ENCODE assay signal across 1 cellular context in the genomic region with DNA sequence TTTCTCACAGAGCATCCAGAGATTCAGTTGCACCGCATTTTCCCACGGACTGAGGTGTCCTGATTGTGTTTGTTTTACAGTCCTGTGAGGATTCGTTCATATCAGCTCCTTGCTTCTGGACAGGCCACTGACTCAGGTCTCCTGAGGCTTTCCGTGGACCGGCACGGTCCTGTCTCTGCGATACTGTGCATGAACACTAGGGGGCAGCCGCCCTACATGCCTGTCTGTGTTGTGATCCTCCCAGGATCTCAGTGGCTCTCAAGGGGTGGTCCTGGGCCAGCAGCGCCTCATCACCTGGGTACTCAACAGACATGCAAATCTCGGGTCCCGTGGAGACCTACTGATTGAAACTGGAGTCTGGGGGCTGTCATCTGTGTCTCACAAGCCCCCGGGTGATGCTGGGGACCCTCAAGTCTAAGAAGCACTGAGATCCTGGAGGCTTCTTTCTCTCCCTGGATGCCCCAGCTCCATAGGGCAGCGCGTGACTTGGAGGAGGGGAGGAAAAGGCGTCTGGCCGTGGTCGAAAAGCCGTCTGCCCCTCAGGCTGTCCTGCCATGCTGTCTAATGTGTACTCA.
TF ChIP-seq lines count a peak whose summit lies in the region.

No MANE protein-coding gene starts in this region.

TF ChIP-seq in HepG2, 621 proteins besides CTCF, POLR2A, EP300 and RAD21 (continued from another document and continues in another):
- peak; percentile 59 for TF ChIP-seq BHLHE40 (IDR thresholded peaks at IDR 0.05; ENCODE audit: low read length)
- TF ChIP-seq ZNF230 (CRISPR knock-in tag; IDR thresholded peaks at IDR 0.05): 0 out of 2 replicates have a peak, but pooled peaks have one; percentile 57
- peak; percentile 85 for TF ChIP-seq SMAD3 (CRISPR knock-in tag; IDR thresholded peaks at IDR 0.05)
- TF ChIP-seq REXO4 (CRISPR knock-in tag; IDR thresholded peaks at IDR 0.05; ENCODE audit: borderline replicate concordance): no peak
- peak; percentile 18 for TF ChIP-seq ASH2L (IDR thresholded peaks at IDR 0.05; ENCODE audit: insufficient read length, low read depth, low read length)
- no peak for TF ChIP-seq NFE2L2 (IDR thresholded peaks at IDR 0.05; ENCODE audit: low read length)
- TF ChIP-seq, protein P1, sequence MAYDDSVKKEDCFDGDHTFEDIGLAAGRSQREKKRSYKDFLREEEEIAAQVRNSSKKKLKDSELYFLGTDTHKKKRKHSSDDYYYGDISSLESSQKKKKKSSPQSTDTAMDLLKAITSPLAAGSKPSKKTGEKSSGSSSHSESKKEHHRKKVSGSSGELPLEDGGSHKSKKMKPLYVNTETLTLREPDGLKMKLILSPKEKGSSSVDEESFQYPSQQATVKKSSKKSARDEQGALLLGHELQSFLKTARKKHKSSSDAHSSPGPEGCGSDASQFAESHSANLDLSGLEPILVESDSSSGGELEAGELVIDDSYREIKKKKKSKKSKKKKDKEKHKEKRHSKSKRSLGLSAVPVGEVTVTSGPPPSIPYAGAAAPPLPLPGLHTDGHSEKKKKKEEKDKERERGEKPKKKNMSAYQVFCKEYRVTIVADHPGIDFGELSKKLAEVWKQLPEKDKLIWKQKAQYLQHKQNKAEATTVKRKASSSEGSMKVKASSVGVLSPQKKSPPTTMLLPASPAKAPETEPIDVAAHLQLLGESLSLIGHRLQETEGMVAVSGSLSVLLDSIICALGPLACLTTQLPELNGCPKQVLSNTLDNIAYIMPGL (CRISPR knock-in tag; IDR thresholded peaks at IDR 0.05; ENCODE audit: borderline replicate concordance in 1 of 2, low read depth in 1 of 2): peak; percentile 59 to 75; a peak in 3 of 4 replicates
- peak; percentile 75; the same call in 1 of the 2 replicates for TF ChIP-seq NFKBIZ (CRISPR knock-in tag; IDR thresholded peaks at IDR 0.05)
- peak; percentile 44 for TF ChIP-seq NR2C2 (CRISPR knock-in tag; IDR thresholded peaks at IDR 0.05; ENCODE audit: borderline replicate concordance)
- TF ChIP-seq ZNF556 (CRISPR knock-in tag; IDR thresholded peaks at IDR 0.05; ENCODE audit: borderline replicate concordance): peak; percentile 60; the same call in 1 of the 2 replicates
- TF ChIP-seq MEIS1 (CRISPR knock-in tag; IDR thresholded peaks at IDR 0.05; ENCODE audit: borderline replicate concordance): no peak; the same call in 1 of the 2 replicates
- TF ChIP-seq CBX1 (IDR thresholded peaks at IDR 0.05; ENCODE audit: low read depth): peak; percentile 82
- peak; percentile 14 for TF ChIP-seq SKI (IDR thresholded peaks at IDR 0.05; ENCODE audit: partially characterized antibody)
- TF ChIP-seq JDP2 (CRISPR knock-in tag; IDR thresholded peaks at IDR 0.05; ENCODE audit: borderline replicate concordance): no peak
- TF ChIP-seq ELF4 (CRISPR knock-in tag; IDR thresholded peaks at IDR 0.05; ENCODE audit: borderline replicate concordance): no peak; the same call in 1 of the 2 replicates
- peak; percentile 33; the same call in 1 of the 2 replicates for TF ChIP-seq MEIS2 (CRISPR knock-in tag; IDR thresholded peaks at IDR 0.05)
- TF ChIP-seq DNMT3B (CRISPR knock-in tag; conservative IDR thresholded peaks at IDR 0.05): 0 out of 2 replicates have a peak, but pooled peaks have one; percentile 32
- TF ChIP-seq ZFP36 (IDR thresholded peaks at IDR 0.05; ENCODE audit: borderline replicate concordance, low read depth, low read length, partially characterized antibody): peak; percentile 75
- TF ChIP-seq FOXM1 (CRISPR knock-in tag; IDR thresholded peaks at IDR 0.05): no peak
- TF ChIP-seq, protein P2, sequence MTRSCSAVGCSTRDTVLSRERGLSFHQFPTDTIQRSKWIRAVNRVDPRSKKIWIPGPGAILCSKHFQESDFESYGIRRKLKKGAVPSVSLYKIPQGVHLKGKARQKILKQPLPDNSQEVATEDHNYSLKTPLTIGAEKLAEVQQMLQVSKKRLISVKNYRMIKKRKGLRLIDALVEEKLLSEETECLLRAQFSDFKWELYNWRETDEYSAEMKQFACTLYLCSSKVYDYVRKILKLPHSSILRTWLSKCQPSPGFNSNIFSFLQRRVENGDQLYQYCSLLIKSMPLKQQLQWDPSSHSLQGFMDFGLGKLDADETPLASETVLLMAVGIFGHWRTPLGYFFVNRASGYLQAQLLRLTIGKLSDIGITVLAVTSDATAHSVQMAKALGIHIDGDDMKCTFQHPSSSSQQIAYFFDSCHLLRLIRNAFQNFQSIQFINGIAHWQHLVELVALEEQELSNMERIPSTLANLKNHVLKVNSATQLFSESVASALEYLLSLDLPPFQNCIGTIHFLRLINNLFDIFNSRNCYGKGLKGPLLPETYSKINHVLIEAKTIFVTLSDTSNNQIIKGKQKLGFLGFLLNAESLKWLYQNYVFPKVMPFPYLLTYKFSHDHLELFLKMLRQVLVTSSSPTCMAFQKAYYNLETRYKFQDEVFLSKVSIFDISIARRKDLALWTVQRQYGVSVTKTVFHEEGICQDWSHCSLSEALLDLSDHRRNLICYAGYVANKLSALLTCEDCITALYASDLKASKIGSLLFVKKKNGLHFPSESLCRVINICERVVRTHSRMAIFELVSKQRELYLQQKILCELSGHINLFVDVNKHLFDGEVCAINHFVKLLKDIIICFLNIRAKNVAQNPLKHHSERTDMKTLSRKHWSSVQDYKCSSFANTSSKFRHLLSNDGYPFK (CRISPR knock-in tag; IDR thresholded peaks at IDR 0.05; ENCODE audit: borderline replicate concordance): no peak; the same call in 1 of the 2 replicates
- peak; percentile 61; the same call in 1 of the 2 replicates for TF ChIP-seq HOXA3 (CRISPR knock-in tag; IDR thresholded peaks at IDR 0.05)
- TF ChIP-seq ZNF34 (CRISPR knock-in tag; IDR thresholded peaks at IDR 0.05; ENCODE audit: borderline replicate concordance): peak; percentile 92; the same call in 1 of the 2 replicates
- no peak for TF ChIP-seq TOPORS (CRISPR knock-in tag; IDR thresholded peaks at IDR 0.05)
- TF ChIP-seq ZNF569 (CRISPR knock-in tag; IDR thresholded peaks at IDR 0.05; ENCODE audit: borderline replicate concordance): no peak
- TF ChIP-seq TSC22D2 (CRISPR knock-in tag; IDR thresholded peaks at IDR 0.05; ENCODE audit: borderline replicate concordance): peak; percentile 82; the same call in 1 of the 2 replicates
- no peak for TF ChIP-seq TAF15 (IDR thresholded peaks at IDR 0.05; ENCODE audit: low read depth, low read length, poor library complexity, severe bottlenecking)
- no peak for TF ChIP-seq KLF15 (CRISPR knock-in tag; IDR thresholded peaks at IDR 0.05; ENCODE audit: borderline replicate concordance)
- TF ChIP-seq FOSL1 (CRISPR knock-in tag; IDR thresholded peaks at IDR 0.05; ENCODE audit: borderline replicate concordance): no peak
- no peak for TF ChIP-seq ZNF570 (CRISPR knock-in tag; IDR thresholded peaks at IDR 0.05; ENCODE audit: borderline replicate concordance)
- TF ChIP-seq, protein P3, sequence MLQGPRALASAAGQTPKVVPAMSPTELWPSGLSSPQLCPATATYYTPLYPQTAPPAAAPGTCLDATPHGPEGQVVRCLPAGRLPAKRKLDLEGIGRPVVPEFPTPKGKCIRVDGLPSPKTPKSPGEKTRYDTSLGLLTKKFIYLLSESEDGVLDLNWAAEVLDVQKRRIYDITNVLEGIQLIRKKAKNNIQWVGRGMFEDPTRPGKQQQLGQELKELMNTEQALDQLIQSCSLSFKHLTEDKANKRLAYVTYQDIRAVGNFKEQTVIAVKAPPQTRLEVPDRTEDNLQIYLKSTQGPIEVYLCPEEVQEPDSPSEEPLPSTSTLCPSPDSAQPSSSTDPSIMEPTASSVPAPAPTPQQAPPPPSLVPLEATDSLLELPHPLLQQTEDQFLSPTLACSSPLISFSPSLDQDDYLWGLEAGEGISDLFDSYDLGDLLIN (CRISPR knock-in tag; IDR thresholded peaks at IDR 0.05; ENCODE audit: borderline replicate concordance): no peak
- peak; percentile 66 for TF ChIP-seq POGZ (CRISPR knock-in tag; IDR thresholded peaks at IDR 0.05)
- TF ChIP-seq ZNF598 (CRISPR knock-in tag; IDR thresholded peaks at IDR 0.05; ENCODE audit: borderline replicate concordance): peak; percentile 90
- peak; percentile 65; the same call in 1 of the 2 replicates for TF ChIP-seq AHR (CRISPR knock-in tag; IDR thresholded peaks at IDR 0.05)
- TF ChIP-seq, protein P4, sequence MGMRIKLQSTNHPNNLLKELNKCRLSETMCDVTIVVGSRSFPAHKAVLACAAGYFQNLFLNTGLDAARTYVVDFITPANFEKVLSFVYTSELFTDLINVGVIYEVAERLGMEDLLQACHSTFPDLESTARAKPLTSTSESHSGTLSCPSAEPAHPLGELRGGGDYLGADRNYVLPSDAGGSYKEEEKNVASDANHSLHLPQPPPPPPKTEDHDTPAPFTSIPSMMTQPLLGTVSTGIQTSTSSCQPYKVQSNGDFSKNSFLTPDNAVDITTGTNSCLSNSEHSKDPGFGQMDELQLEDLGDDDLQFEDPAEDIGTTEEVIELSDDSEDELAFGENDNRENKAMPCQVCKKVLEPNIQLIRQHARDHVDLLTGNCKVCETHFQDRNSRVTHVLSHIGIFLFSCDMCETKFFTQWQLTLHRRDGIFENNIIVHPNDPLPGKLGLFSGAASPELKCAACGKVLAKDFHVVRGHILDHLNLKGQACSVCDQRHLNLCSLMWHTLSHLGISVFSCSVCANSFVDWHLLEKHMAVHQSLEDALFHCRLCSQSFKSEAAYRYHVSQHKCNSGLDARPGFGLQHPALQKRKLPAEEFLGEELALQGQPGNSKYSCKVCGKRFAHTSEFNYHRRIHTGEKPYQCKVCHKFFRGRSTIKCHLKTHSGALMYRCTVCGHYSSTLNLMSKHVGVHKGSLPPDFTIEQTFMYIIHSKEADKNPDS (CRISPR knock-in tag; IDR thresholded peaks at IDR 0.05): no peak; the same call in 1 of the 2 replicates
- no peak for TF ChIP-seq ZNF382 (CRISPR knock-in tag; IDR thresholded peaks at IDR 0.05; ENCODE audit: borderline replicate concordance)
- no peak for TF ChIP-seq ZFP36L1 (CRISPR knock-in tag; IDR thresholded peaks at IDR 0.05)
- TF ChIP-seq, protein P5, sequence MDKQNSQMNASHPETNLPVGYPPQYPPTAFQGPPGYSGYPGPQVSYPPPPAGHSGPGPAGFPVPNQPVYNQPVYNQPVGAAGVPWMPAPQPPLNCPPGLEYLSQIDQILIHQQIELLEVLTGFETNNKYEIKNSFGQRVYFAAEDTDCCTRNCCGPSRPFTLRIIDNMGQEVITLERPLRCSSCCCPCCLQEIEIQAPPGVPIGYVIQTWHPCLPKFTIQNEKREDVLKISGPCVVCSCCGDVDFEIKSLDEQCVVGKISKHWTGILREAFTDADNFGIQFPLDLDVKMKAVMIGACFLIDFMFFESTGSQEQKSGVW (CRISPR knock-in tag; IDR thresholded peaks at IDR 0.05; ENCODE audit: borderline replicate concordance): no peak
- peak; percentile 87; the same call in 1 of the 2 replicates for TF ChIP-seq ZNF572 (CRISPR knock-in tag; IDR thresholded peaks at IDR 0.05)
- 0 out of 2 replicates have a peak, but pooled peaks have one; percentile 47 for TF ChIP-seq ZNF614 (CRISPR knock-in tag; IDR thresholded peaks at IDR 0.05; ENCODE audit: borderline replicate concordance)
- no peak for TF ChIP-seq LCORL (IDR thresholded peaks at IDR 0.05)
- peak; percentile 66 for TF ChIP-seq LCORL (CRISPR knock-in tag; IDR thresholded peaks at IDR 0.05)
- no peak for TF ChIP-seq ZMAT3 (CRISPR knock-in tag; conservative IDR thresholded peaks at IDR 0.05)
- TF ChIP-seq ZNF879 (CRISPR knock-in tag; IDR thresholded peaks at IDR 0.05): no peak
- TF ChIP-seq, protein P6, sequence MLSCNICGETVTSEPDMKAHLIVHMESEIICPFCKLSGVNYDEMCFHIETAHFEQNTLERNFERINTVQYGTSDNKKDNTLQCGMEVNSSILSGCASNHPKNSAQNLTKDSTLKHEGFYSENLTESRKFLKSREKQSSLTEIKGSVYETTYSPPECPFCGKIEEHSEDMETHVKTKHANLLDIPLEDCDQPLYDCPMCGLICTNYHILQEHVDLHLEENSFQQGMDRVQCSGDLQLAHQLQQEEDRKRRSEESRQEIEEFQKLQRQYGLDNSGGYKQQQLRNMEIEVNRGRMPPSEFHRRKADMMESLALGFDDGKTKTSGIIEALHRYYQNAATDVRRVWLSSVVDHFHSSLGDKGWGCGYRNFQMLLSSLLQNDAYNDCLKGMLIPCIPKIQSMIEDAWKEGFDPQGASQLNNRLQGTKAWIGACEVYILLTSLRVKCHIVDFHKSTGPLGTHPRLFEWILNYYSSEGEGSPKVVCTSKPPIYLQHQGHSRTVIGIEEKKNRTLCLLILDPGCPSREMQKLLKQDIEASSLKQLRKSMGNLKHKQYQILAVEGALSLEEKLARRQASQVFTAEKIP (CRISPR knock-in tag; IDR thresholded peaks at IDR 0.05; ENCODE audit: borderline replicate concordance): no peak
- peak; percentile 100 for TF ChIP-seq STAG1 (CRISPR knock-in tag; IDR thresholded peaks at IDR 0.05)
- TF ChIP-seq KDM3A (CRISPR knock-in tag; IDR thresholded peaks at IDR 0.05; ENCODE audit: low read depth): 0 out of 2 replicates have a peak, but pooled peaks have one; percentile 72
- TF ChIP-seq PAX8 (CRISPR knock-in tag; IDR thresholded peaks at IDR 0.05; ENCODE audit: borderline replicate concordance): no peak
- TF ChIP-seq, protein P7, sequence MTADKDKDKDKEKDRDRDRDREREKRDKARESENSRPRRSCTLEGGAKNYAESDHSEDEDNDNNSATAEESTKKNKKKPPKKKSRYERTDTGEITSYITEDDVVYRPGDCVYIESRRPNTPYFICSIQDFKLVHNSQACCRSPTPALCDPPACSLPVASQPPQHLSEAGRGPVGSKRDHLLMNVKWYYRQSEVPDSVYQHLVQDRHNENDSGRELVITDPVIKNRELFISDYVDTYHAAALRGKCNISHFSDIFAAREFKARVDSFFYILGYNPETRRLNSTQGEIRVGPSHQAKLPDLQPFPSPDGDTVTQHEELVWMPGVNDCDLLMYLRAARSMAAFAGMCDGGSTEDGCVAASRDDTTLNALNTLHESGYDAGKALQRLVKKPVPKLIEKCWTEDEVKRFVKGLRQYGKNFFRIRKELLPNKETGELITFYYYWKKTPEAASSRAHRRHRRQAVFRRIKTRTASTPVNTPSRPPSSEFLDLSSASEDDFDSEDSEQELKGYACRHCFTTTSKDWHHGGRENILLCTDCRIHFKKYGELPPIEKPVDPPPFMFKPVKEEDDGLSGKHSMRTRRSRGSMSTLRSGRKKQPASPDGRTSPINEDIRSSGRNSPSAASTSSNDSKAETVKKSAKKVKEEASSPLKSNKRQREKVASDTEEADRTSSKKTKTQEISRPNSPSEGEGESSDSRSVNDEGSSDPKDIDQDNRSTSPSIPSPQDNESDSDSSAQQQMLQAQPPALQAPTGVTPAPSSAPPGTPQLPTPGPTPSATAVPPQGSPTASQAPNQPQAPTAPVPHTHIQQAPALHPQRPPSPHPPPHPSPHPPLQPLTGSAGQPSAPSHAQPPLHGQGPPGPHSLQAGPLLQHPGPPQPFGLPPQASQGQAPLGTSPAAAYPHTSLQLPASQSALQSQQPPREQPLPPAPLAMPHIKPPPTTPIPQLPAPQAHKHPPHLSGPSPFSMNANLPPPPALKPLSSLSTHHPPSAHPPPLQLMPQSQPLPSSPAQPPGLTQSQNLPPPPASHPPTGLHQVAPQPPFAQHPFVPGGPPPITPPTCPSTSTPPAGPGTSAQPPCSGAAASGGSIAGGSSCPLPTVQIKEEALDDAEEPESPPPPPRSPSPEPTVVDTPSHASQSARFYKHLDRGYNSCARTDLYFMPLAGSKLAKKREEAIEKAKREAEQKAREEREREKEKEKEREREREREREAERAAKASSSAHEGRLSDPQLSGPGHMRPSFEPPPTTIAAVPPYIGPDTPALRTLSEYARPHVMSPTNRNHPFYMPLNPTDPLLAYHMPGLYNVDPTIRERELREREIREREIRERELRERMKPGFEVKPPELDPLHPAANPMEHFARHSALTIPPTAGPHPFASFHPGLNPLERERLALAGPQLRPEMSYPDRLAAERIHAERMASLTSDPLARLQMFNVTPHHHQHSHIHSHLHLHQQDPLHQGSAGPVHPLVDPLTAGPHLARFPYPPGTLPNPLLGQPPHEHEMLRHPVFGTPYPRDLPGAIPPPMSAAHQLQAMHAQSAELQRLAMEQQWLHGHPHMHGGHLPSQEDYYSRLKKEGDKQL (CRISPR knock-in tag; IDR thresholded peaks at IDR 0.05; ENCODE audit: low read depth): no peak
- peak; percentile 66; the same call in 1 of the 2 replicates for TF ChIP-seq ZNF138 (CRISPR knock-in tag; IDR thresholded peaks at IDR 0.05; ENCODE audit: low read depth)
- peak; percentile 74; the same call in 1 of the 2 replicates for TF ChIP-seq ZNF792 (CRISPR knock-in tag; IDR thresholded peaks at IDR 0.05)
